ENCODE assay signal across 17 cellular contexts in the genomic region with DNA sequence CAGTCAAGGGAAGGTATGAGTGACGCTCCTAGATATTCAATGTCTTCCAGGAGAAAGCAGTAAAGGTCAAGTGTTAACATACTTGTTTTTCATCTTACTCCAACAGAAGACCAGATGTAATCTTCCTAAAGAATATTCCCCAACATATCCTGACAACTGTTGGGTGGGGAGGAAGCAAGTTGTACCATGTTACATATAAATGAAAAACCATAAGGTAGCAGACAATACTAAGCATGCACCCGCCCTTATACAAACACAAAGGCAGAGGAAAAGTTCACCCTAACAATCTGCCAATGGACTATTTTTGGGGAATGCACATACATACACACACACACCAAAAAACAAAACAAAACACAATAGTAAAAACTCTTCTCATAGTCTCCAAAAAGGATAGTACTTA.
A peak's percentile ranks its signal among the peaks of the same experiment; 100 is the strongest.
DNase-seq lines count a peak whose midpoint lies in the region; ATAC-seq and TF ChIP-seq lines count a peak whose summit lies in the region.
"Had no signal": no experiment of that assay in that cellular context is flagged by ENCODE, and none has a peak within 500 bp of the region (broad histone marks: within the 10 kb centered on the region; RNA-seq: fewer than 3 reads in every experiment).

No MANE protein-coding gene starts in this region.

- 0 out of 2 replicates have a peak overlapping the region, but pooled peaks have one; percentile 19 for H4K91ac ChIP-seq in IMR-90 (ENCODE audit: insufficient read depth, low read depth, low read length)

- H4K8ac ChIP-seq in IMR-90 (ENCODE audit: low read depth in 2 of 2, low read length in 2 of 2), result no peak overlapping the region

- POLR2A ChIA-PET in IMR-90 (lab: Charles Lee; ENCODE audit: unreplicated experiment), result no interaction called here

- peaks cover 36% of the 10 kb centered on the region for H3K4me1 Mint-ChIP-seq in mesothelial cell of epicardium
- H3K4me1 Mint-ChIP-seq in endodermal cell, result peaks cover 4% of the 10 kb centered on the region
- H3K4me1 Mint-ChIP-seq: GM23338 had no signal

- dilution Hi-C loops in IMR-90 (cut with HindIII; ENCODE audit: low sequenced_read_pairs, unreplicated experiment), result no loop called here

- H3K4me3 ChIP-seq in left ventricle myocardium inferior, result no peak overlapping the region
- no peak overlapping the region for H3K4me3 ChIP-seq in IMR-90 (ENCODE audit: insufficient read depth, low read depth, low read length)
- H3K4me3 ChIP-seq in endodermal cell (ENCODE audit: low read length), result no peak overlapping the region
- H3K4me3 ChIP-seq: GM23338 had no signal

- DNase-seq in left ventricle myocardium inferior (no peak), Right ventricle myocardium superior (no peak), IMR-90 (no peak), mesothelial cell of epicardium (ENCODE audit: low spot score in 2 of 2, unreplicated experiment in 2 of 2) (no peak), endodermal cell (no peak), DMS 273 (lab: John Stamatoyannopoulos, UW; ENCODE audit: unreplicated experiment) (no peak)
- DNase-seq: ACHN; BE2C; Caco-2; CD4-positive, alpha-beta T cell; DMS153; DMS79; GDM1; HCEC 1CT had no signal

- no peak for TF ChIP-seq POLR2A in IMR-90 (IDR thresholded peaks at IDR 0.05; ENCODE audit: low read depth, low read length)

- H4K20me1 ChIP-seq in IMR-90 (ENCODE audit: insufficient read depth, low read length), result no peaks in the 10 kb centered on the region

- H3K27ac ChIP-seq in left ventricle myocardium inferior (replicated peaks), result peak overlapping the region; percentile 80
- H3K27ac ChIP-seq in IMR-90 (ENCODE audit: insufficient read depth, low read length), result no peak overlapping the region; the same call in 1 of the 2 replicates
- H3K27ac ChIP-seq in endodermal cell (ENCODE audit: low read depth, low read length), result no peak overlapping the region
- H3K27ac ChIP-seq: C4-2B, HL-60 had no signal

- no peak overlapping the region for H3K9ac ChIP-seq in IMR-90 (ENCODE audit: low read depth, low read length)
- no peak overlapping the region for H3K9ac ChIP-seq in endodermal cell (ENCODE audit: extremely low read depth, low read length, poor library complexity, severe bottlenecking)

- peaks cover 27% of the 10 kb centered on the region for H3K36me3 Mint-ChIP-seq in mesothelial cell of epicardium
- peaks cover 60% of the 10 kb centered on the region for H3K36me3 Mint-ChIP-seq in endodermal cell (ENCODE audit: low read depth)

- TF ChIP-seq CTCF in left ventricle myocardium inferior (IDR thresholded peaks at IDR 0.05; ENCODE audit: borderline replicate concordance) (no peak), IMR-90 (conservative IDR thresholded peaks at IDR 0.05; ENCODE audit: low read depth, low read length) (no peak), mesothelial cell of epicardium (IDR thresholded peaks at IDR 0.05; ENCODE audit: unreplicated experiment) (no peak), endodermal cell (conservative IDR thresholded peaks at IDR 0.05) (no peak)

- H2BK15ac ChIP-seq in IMR-90 (ENCODE audit: low read depth, low read length), result no peak overlapping the region; the same call in 2 of the 3 replicates

- no peaks in the 10 kb centered on the region for H3K27me3 Mint-ChIP-seq in mesothelial cell of epicardium (ENCODE audit: low read depth)
- H3K27me3 Mint-ChIP-seq in endodermal cell (ENCODE audit: insufficient read depth), result no peaks in the 10 kb centered on the region
- H3K27me3 Mint-ChIP-seq: CD4-positive, alpha-beta T cell had no signal

- H3K23ac ChIP-seq in IMR-90 (ENCODE audit: low read depth, low read length), result no peak overlapping the region

- TF ChIP-seq RAD21 in IMR-90 (IDR thresholded peaks at IDR 0.05; ENCODE audit: low read length), result no peak

- in situ Hi-C loops in IMR-90 (cut with MboI; ENCODE audit: low sequenced_read_pairs), result no loop called here

- no CpG with 5 or more reads among the region's 2 CpGs for WGBS in IMR-90 (ENCODE audit: extremely low coverage in 2 of 2, insufficient read length in 1 of 2), 2 experiments
- WGBS in endodermal cell (ENCODE audit: insufficient coverage in 1 of 2, insufficient read length in 1 of 2), 2 experiments, result 91% methylated on average over 2 of the region's 2 CpGs; no CpG with 5 or more reads in 1 of the 2 experiments

- peaks cover 20% of the 10 kb centered on the region for H3K9me3 Mint-ChIP-seq in mesothelial cell of epicardium
- peaks cover 4% of the 10 kb centered on the region for H3K9me3 Mint-ChIP-seq in endodermal cell
- H3K9me3 Mint-ChIP-seq: CD4-positive, alpha-beta T cell; GM23338 had no signal

- peaks cover 13% of the 10 kb centered on the region; the same call in 1 of the 2 replicates for H3K9me1 ChIP-seq in IMR-90 (ENCODE audit: insufficient read depth, low read length)

- H2AK9ac ChIP-seq in IMR-90 (replicated peaks; ENCODE audit: low read depth, low read length, poor library complexity), result no peak overlapping the region

- no peak overlapping the region for H2AFZ ChIP-seq in IMR-90 (replicated peaks; ENCODE audit: low read length, poor library complexity)
- H2AFZ ChIP-seq: GM23338 had no signal

- peak overlapping the region; percentile 29; the same call in 1 of the 2 replicates for H2AK5ac ChIP-seq in IMR-90 (ENCODE audit: low read depth, low read length)

- CTCF ChIA-PET in IMR-90 (lab: Yijun Ruan, JAX), result interaction anchor here (1.0 kb wide), 1 partner anchor 80 kb away, joined by 3 read pairs; no protein-coding TSS in a partner anchor

- H2BK20ac ChIP-seq in IMR-90 (ENCODE audit: low read depth, low read length), result no peak overlapping the region

- 0 out of 2 replicates have a peak overlapping the region, but pooled peaks have one; percentile 35 for H3K14ac ChIP-seq in IMR-90 (replicated peaks; ENCODE audit: low read depth, low read length)

- H3K4ac ChIP-seq in IMR-90 (ENCODE audit: low read depth, low read length), result no peak overlapping the region

- no peak overlapping the region for H3K4me3 Mint-ChIP-seq in mesothelial cell of epicardium
- no peak overlapping the region for H3K4me3 Mint-ChIP-seq in endodermal cell
- H3K4me3 Mint-ChIP-seq: CD4-positive, alpha-beta T cell; GM23338 had no signal

- 0 out of 2 replicates have a peak overlapping the region, but pooled peaks have one; percentile 35 for H2BK120ac ChIP-seq in IMR-90 (ENCODE audit: low read depth, low read length)

- no peak overlapping the region for H2BK5ac ChIP-seq in IMR-90 (ENCODE audit: low read depth, low read length, poor library complexity, severe bottlenecking)

- ATAC-seq in Right ventricle myocardium superior (ENCODE audit: poor library complexity) (no peak), IMR-90 (ENCODE audit: low read depth) (no peak)
- ATAC-seq: GM23338 had no signal

- H3K36me3 ChIP-seq in left ventricle myocardium inferior (peaks cover 20% of the 10 kb centered on the region), IMR-90 (ENCODE audit: control insufficient read depth, insufficient read depth, low read length) (0 out of 2 replicates have a peak, but pooled peaks cover 3% of the 10 kb centered on the region), endodermal cell (ENCODE audit: control insufficient read depth, insufficient read depth, low read length) (peaks cover 95% of the 10 kb centered on the region)

- peaks cover 0 to 14% of the 10 kb centered on the region in 2 experiments; a peak in 3 of 4 replicates for H3K79me1 ChIP-seq in IMR-90 (ENCODE audit: low read depth in 1 of 2, low read length in 2 of 2)

- peaks cover 3% of the 10 kb centered on the region for H3K9me3 ChIP-seq in left ventricle myocardium inferior (replicated peaks)
- H3K9me3 ChIP-seq in IMR-90 (ENCODE audit: control insufficient read depth, insufficient read depth, low read length), result no peaks in the 10 kb centered on the region
- H3K9me3 ChIP-seq in endodermal cell (ENCODE audit: control insufficient read depth, low read length), result no peaks in the 10 kb centered on the region
- H3K9me3 ChIP-seq: BE2C, Caco-2 had no signal

- H3K27me3 ChIP-seq in left ventricle myocardium inferior (ENCODE audit: low read depth) (no peaks in the 10 kb centered on the region), IMR-90 (ENCODE audit: control insufficient read depth, insufficient read depth, low read length) (no peaks in the 10 kb centered on the region), endodermal cell (ENCODE audit: control insufficient read depth, insufficient read depth, low read length, poor library complexity, severe bottlenecking) (no peaks in the 10 kb centered on the region)
- H3K27me3 ChIP-seq: BE2C had no signal

- H3K27ac Mint-ChIP-seq in mesothelial cell of epicardium (peak overlapping the region; percentile 76), endodermal cell (no peak overlapping the region)
- H3K27ac Mint-ChIP-seq: CD4-positive, alpha-beta T cell; GM23338 had no signal

- BruUV-seq in IMR-90 (replicated peaks; lab: Mats Ljungman, UMichigan), result no TSS peak

- H3K4me1 ChIP-seq in left ventricle myocardium inferior, result peaks cover 60% of the 10 kb centered on the region
- H3K4me1 ChIP-seq in IMR-90 (ENCODE audit: control insufficient read depth, insufficient read depth, low read length), result peaks cover 19% of the 10 kb centered on the region
- no peaks in the 10 kb centered on the region for H3K4me1 ChIP-seq in endodermal cell (ENCODE audit: control insufficient read depth, insufficient read depth, low read length)
- H3K4me1 ChIP-seq: BE2C, Caco-2 had no signal

- no peak overlapping the region; the same call in 1 of the 2 replicates for H4K5ac ChIP-seq in IMR-90 (ENCODE audit: low read depth, low read length)

- H3K18ac ChIP-seq in IMR-90 (ENCODE audit: low read depth, low read length), result no peak overlapping the region

- intact Hi-C loops in left ventricle myocardium inferior (cut with micrococcal nuclease) (loop anchor here (10.0 kb wide), 1 partner anchor 86 kb away; a partner anchor contains a TSS), Right ventricle myocardium superior (cut with DNase I) (no loop called here), IMR-90 (cut with micrococcal nuclease) (loop anchor here (5.0 to 10.0 kb wide), 2 partner anchors 44 to 1304 kb away; no protein-coding TSS in a partner anchor)

- H3K4me2 ChIP-seq in IMR-90 (ENCODE audit: low read depth, low read length), result no peak overlapping the region
- H3K4me2 ChIP-seq: GM23338 had no signal

- no peak overlapping the region for H3K56ac ChIP-seq in IMR-90 (ENCODE audit: extremely low read depth, insufficient read depth, low read length)

TF ChIP-seq in IMR-90, 13 proteins besides CTCF, POLR2A, EP300 and RAD21 (continues in another document):
- TF ChIP-seq RCOR1 (IDR thresholded peaks at IDR 0.05; ENCODE audit: insufficient replicate concordance, low read length), result no peak
- no peak for TF ChIP-seq FOS (IDR thresholded peaks at IDR 0.05; ENCODE audit: low read depth, low read length)
- no peak for TF ChIP-seq SMC3 (IDR thresholded peaks at IDR 0.05; ENCODE audit: low read depth, low read length)
- no peak for TF ChIP-seq CHD1 (IDR thresholded peaks at IDR 0.05; ENCODE audit: low read depth, low read length)
- no peak for TF ChIP-seq RFX5 (IDR thresholded peaks at IDR 0.05; ENCODE audit: low read depth, low read length)
- TF ChIP-seq MAFK (IDR thresholded peaks at IDR 0.05; ENCODE audit: low read depth, low read length), result no peak
- no peak for TF ChIP-seq CEBPB (IDR thresholded peaks at IDR 0.05; ENCODE audit: low read depth, low read length)
- no peak for TF ChIP-seq MXI1 (IDR thresholded peaks at IDR 0.05; ENCODE audit: borderline replicate concordance, low read depth, low read length)
